In the genomic region with DNA sequence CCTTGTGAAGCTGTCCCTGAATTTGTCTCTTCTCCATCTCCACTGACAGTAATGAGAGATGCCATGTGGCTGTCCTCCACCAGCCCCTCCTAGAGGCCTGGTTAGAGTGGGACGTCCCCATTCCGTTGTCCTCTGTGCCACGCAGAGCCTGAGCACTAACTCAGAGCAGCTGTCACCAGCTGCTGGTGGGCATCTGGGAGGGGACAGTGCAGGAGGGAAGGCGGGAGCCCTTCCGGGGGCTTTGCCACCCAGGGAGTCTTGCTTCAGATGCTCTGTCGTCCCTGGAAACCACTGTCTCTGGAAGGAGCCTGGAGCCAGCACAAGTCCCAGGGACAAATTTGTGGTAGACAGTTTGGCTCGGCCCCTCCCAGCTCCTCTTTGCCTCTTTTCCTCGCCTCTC, we compare ENCODE assay signal across 19 cellular contexts.
"Had no signal": no experiment of that assay in that cellular context is flagged by ENCODE, and none has a peak within 500 bp of the region (broad histone marks: within the 10 kb centered on the region; RNA-seq: fewer than 3 reads in every experiment).

No MANE protein-coding gene starts in this region.

- H3K27me3 ChIP-seq: esophagus squamous epithelium, neutrophil, right atrium auricular region, sigmoid colon had no signal

- H3K9me3 ChIP-seq: esophagus squamous epithelium, gastroesophageal sphincter, neutrophil, right atrium auricular region, sigmoid colon, stomach had no signal

- ATAC-seq: gastroesophageal sphincter, left colon had no signal

- H3K4me3 Mint-ChIP-seq: naive B cell, nephron had no signal

- H3K4me3 ChIP-seq: esophagus squamous epithelium, gastroesophageal sphincter, right atrium auricular region, sigmoid colon, stomach had no signal

- H3K36me3 Mint-ChIP-seq: naive B cell had no signal

- H3K4me1 ChIP-seq: esophagus squamous epithelium, gastroesophageal sphincter, sigmoid colon, stomach had no signal

- H3K9me3 Mint-ChIP-seq: nephron had no signal

- H3K27ac ChIP-seq: epithelial cell of prostate, esophagus squamous epithelium, gastroesophageal sphincter, neutrophil, right atrium auricular region, sigmoid colon, stomach had no signal

- H3K27me3 Mint-ChIP-seq: naive B cell had no signal

- DNase-seq: effector memory CD4-positive, alpha-beta T cell; esophagus squamous epithelium; foreskin fibroblast; left colon; mesendoderm; naive B cell; posterior cingulate gyrus; sigmoid colon; small intestine; stimulated activated CD4-positive, alpha-beta T cell treated with anti-CD3 and anti-CD28 coated beads, Interleukin-12 subunit alpha, Interleukin-12 subunit beta, amount 100 ng/mL, for 4 hours; stimulated activated naive CD4-positive, alpha-beta T cell; stomach; substantia nigra; trophoblast cell had no signal

- H3K36me3 ChIP-seq: esophagus squamous epithelium, gastroesophageal sphincter, neutrophil, right atrium auricular region, sigmoid colon, stomach had no signal

- H3K4me1 Mint-ChIP-seq: naive B cell had no signal
